21 cellular contexts compared by ENCODE assay signal in the genomic region with DNA sequence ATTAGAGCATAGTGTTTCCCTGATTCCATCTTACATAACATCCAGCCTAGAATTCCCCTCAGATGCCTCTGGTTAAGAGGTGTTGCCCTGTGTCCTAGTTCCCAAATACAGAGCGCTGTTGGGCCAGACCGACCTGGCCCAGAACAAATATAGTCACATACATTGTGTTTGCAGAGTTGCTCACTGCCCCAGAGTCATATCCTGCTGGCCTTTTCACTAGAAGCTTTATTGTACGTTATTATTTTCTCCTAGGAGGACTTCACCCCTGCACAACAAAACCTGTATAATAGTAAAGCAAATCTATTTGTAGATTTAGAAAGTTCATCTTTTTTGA.
"Had no signal": no experiment of that assay in that cellular context is flagged by ENCODE, and none has a peak within 500 bp of the region (broad histone marks: within the 10 kb centered on the region; RNA-seq: fewer than 3 reads in every experiment).

No MANE protein-coding gene starts in this region.

- H3K4me1 ChIP-seq: SJCRH30 had no signal

- H3K9me3 Mint-ChIP-seq: activated naive CD4-positive, alpha-beta T cell treated with anti-CD3 and anti-CD28 coated beads, Interleukin-2, amount 10 ng/mL, durations not matched to agents 7 days and 5 days; activated naive CD8-positive, alpha-beta T cell treated with anti-CD3 and anti-CD28 coated beads for 36 hours; central memory CD8-positive, alpha-beta T cell had no signal

- H3K4me3 Mint-ChIP-seq: activated CD4-positive, alpha-beta T cell treated with anti-CD3 and anti-CD28 coated beads for 36 hours; activated CD8-positive, alpha-beta T cell treated with anti-CD3 and anti-CD28 coated beads for 36 hours; activated naive CD4-positive, alpha-beta T cell treated with anti-CD3 and anti-CD28 coated beads, Interleukin-2, amount 10 ng/mL, durations not matched to agents 7 days and 5 days; activated naive CD8-positive, alpha-beta T cell treated with anti-CD3 and anti-CD28 coated beads for 36 hours; activated T-cell treated with anti-CD3 and anti-CD28 coated beads, Interleukin-2, amount 50 U/mL, for 72 hours; central memory CD8-positive, alpha-beta T cell had no signal

- H3K36me3 Mint-ChIP-seq: activated naive CD4-positive, alpha-beta T cell treated with anti-CD3 and anti-CD28 coated beads, Interleukin-2, amount 10 ng/mL, durations not matched to agents 7 days and 5 days had no signal

- H3K36me3 ChIP-seq: SJCRH30, WERI-Rb-1 had no signal

- DNase-seq: activated CD4-positive, alpha-beta T cell treated with anti-CD3 and anti-CD28 coated beads for 36 hours; activated CD4-positive, alpha-beta T cell treated with anti-CD3 and anti-CD28 coated beads, Interleukin-2, amount 50 U/mL, for 1 hour; activated CD8-positive, alpha-beta memory T cell treated with anti-CD3 and anti-CD28 coated beads, Interleukin-2, amount 50 U/mL, for 4 hours; activated CD8-positive, alpha-beta T cell treated with anti-CD3 and anti-CD28 coated beads for 36 hours; activated gamma-delta T cell treated with Interleukin-2 at 50 U/mL for 16 hours; activated naive CD4-positive, alpha-beta T cell treated with anti-CD3 and anti-CD28 coated beads, Interleukin-2, amount 10 ng/mL, durations not matched to agents 7 days and 5 days; activated naive CD8-positive, alpha-beta T cell treated with anti-CD3 and anti-CD28 coated beads for 36 hours; activated T-cell treated with anti-CD3 and anti-CD28 coated beads, Interleukin-2, amount 50 U/mL, for 72 hours; anterior cingulate cortex; NCI-H1048; NCI-H146; NCI-H187 treated with DMSO at 0.1 percent for 48 hours; NCI-H2081 treated with DMSO at 0.1 percent for 48 hours; NCI-H446; NCI-H524; SJCRH30; SK-N-SH; T-helper 1 cell; WERI-Rb-1 had no signal

- H3K9ac ChIP-seq: SK-N-SH had no signal

- H3K27ac ChIP-seq: SJCRH30, WERI-Rb-1 had no signal

- H3K27me3 Mint-ChIP-seq: activated CD4-positive, alpha-beta T cell treated with anti-CD3 and anti-CD28 coated beads for 36 hours; activated CD8-positive, alpha-beta T cell treated with anti-CD3 and anti-CD28 coated beads for 36 hours; activated naive CD4-positive, alpha-beta T cell treated with anti-CD3 and anti-CD28 coated beads, Interleukin-2, amount 10 ng/mL, durations not matched to agents 7 days and 5 days; activated naive CD8-positive, alpha-beta T cell treated with anti-CD3 and anti-CD28 coated beads for 36 hours; central memory CD8-positive, alpha-beta T cell had no signal

- ATAC-seq: activated CD8-positive, alpha-beta T cell treated with anti-CD3 and anti-CD28 coated beads for 36 hours; activated T-cell treated with anti-CD3 and anti-CD28 coated beads, Interleukin-2, amount 50 U/mL, for 72 hours had no signal

- H3K27ac Mint-ChIP-seq: activated CD4-positive, alpha-beta T cell treated with anti-CD3 and anti-CD28 coated beads for 36 hours; activated CD8-positive, alpha-beta T cell treated with anti-CD3 and anti-CD28 coated beads for 36 hours; activated naive CD4-positive, alpha-beta T cell treated with anti-CD3 and anti-CD28 coated beads, Interleukin-2, amount 10 ng/mL, durations not matched to agents 7 days and 5 days; activated naive CD8-positive, alpha-beta T cell treated with anti-CD3 and anti-CD28 coated beads for 36 hours; activated T-cell treated with anti-CD3 and anti-CD28 coated beads, Interleukin-2, amount 50 U/mL, for 72 hours; activated T-helper 2 cell treated with anti-CD3 and anti-CD28 coated beads, Interferon-gamma antibody, Interleukin-2, Interleukin-4, amounts not matched to agents 10 μg/mL and 5 μg/mL and 100 μg/mL, durations not matched to agents 14 hours and 24 hours and 36 hours had no signal

- H3K4me1 Mint-ChIP-seq: activated naive CD8-positive, alpha-beta T cell treated with anti-CD3 and anti-CD28 coated beads for 36 hours; central memory CD8-positive, alpha-beta T cell had no signal

- H3K4me3 ChIP-seq: SJCRH30 had no signal

- H3K27me3 ChIP-seq: SJCRH30 had no signal

- H3K9me3 ChIP-seq: SK-N-SH had no signal

- H3K4me2 ChIP-seq: SK-N-SH had no signal
